ENCODE assay signal across 20 cellular contexts in the genomic region with DNA sequence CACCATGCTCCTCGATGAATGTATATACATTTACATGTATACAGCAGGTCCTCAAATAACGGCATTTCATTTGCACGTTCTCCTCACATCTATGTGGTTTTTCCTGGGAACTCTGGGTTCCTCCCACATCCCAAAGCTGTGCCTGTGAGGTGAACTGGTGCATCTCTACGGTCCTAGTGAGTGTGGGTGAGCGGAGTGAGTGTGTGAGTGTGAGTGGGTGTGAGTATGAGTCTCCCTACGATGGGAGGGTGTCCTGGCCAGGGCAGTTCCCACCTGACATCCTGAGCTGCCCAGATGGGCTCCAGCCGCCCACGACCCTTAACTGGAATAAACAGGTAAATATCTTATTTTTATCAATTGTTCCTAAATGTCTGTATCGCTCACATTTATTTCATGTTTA. TPM values are rescaled to one million over a fixed set of nuclear protein-coding genes. Genes with fewer than 3 reads are reported as not detected.
DNase-seq lines count a peak whose midpoint lies in the region; ATAC-seq, FAIRE-seq and TF ChIP-seq lines count a peak whose summit lies in the region.
"Had no signal": no experiment of that assay in that cellular context is flagged by ENCODE, and none has a peak within 500 bp of the region (broad histone marks: within the 10 kb centered on the region; RNA-seq: fewer than 3 reads in every experiment).

No MANE protein-coding gene starts in this region.

- no peak overlapping the region for H3K4me3 Mint-ChIP-seq in Calu3 (ENCODE audit: low read depth, unreplicated experiment)
- H3K4me3 Mint-ChIP-seq: B cell; CD4-positive, CD25-positive, alpha-beta regulatory T cell; CD8-positive, alpha-beta T cell had no signal

- no peak overlapping the region for H2AFZ ChIP-seq in DND-41 (ENCODE audit: low read depth, low read length)

- H3K4me1 ChIP-seq in DND-41 (ENCODE audit: insufficient read depth, low read length) (peaks cover 21% of the 10 kb centered on the region), HEK293 (ENCODE audit: control insufficient read depth, insufficient read depth, low read length) (no peaks in the 10 kb centered on the region), gastrocnemius medialis (peaks cover 15 to 16% of the 10 kb centered on the region in 2 donors)
- H3K4me1 ChIP-seq: Caco-2 had no signal

- no peak overlapping the region for H3K27ac Mint-ChIP-seq in Calu3 (ENCODE audit: unreplicated experiment)
- H3K27ac Mint-ChIP-seq: B cell; CD4-positive, CD25-positive, alpha-beta regulatory T cell; CD8-positive, alpha-beta T cell had no signal

- no peak overlapping the region for H3K9ac ChIP-seq in DND-41 (ENCODE audit: low read depth, low read length)
- H3K9ac ChIP-seq: BLaER1 had no signal

- no peaks in the 10 kb centered on the region for H3K9me3 Mint-ChIP-seq in Calu3 (ENCODE audit: low read depth, unreplicated experiment)
- H3K9me3 Mint-ChIP-seq: CD4-positive, CD25-positive, alpha-beta regulatory T cell; CD8-positive, alpha-beta T cell had no signal

- H3K36me3 ChIP-seq in DND-41 (ENCODE audit: insufficient read depth, low read length) (no peaks in the 10 kb centered on the region), HEK293 (ENCODE audit: control insufficient read depth in 2 of 2, insufficient read depth in 1 of 2, low read length in 2 of 2) (peaks cover 0 to 44% of the 10 kb centered on the region in 2 experiments; a peak in 1 of 3 replicates), bronchial epithelial cell (ENCODE audit: control insufficient read depth, insufficient read depth, low read length) (peaks cover 17% of the 10 kb centered on the region), gastrocnemius medialis (peaks cover 5 to 97% of the 10 kb centered on the region in 2 donors)

- no peaks in the 10 kb centered on the region for H3K79me2 ChIP-seq in DND-41 (ENCODE audit: insufficient read depth, low read length)

- peaks cover 2% of the 10 kb centered on the region for H3K27me3 ChIP-seq in DND-41 (ENCODE audit: insufficient read depth, low read length, poor library complexity)
- no peaks in the 10 kb centered on the region for H3K27me3 ChIP-seq in bronchial epithelial cell (ENCODE audit: control insufficient read depth, insufficient read depth, low read length)
- no peaks in the 10 kb centered on the region for H3K27me3 ChIP-seq in gastrocnemius medialis
- H3K27me3 ChIP-seq: BLaER1 had no signal

- no peak for TF ChIP-seq CTCF in DND-41 (IDR thresholded peaks at IDR 0.05; ENCODE audit: borderline replicate concordance, extremely low read depth, low read length, poor library complexity, severe bottlenecking)
- no peak for TF ChIP-seq CTCF in HEK293 (tag by site-specific recombination; IDR thresholded peaks at IDR 0.05)
- TF ChIP-seq CTCF in bronchial epithelial cell (IDR thresholded peaks at IDR 0.05; ENCODE audit: insufficient read depth, low read length, severe bottlenecking) = no peak
- TF ChIP-seq CTCF in gastrocnemius medialis (IDR thresholded peaks at IDR 0.05 in 4 of 5, conservative IDR thresholded peaks at IDR 0.05 in 1 of 5) = no peak
- no peak for TF ChIP-seq CTCF in Calu3 (IDR thresholded peaks at IDR 0.05; ENCODE audit: unreplicated experiment)

- H3K27me3 Mint-ChIP-seq in Calu3 (ENCODE audit: unreplicated experiment) = no peaks in the 10 kb centered on the region
- H3K27me3 Mint-ChIP-seq: B cell; CD4-positive, CD25-positive, alpha-beta regulatory T cell had no signal

- peak; percentile 39 for DNase-seq in DND-41
- no peak for DNase-seq in bronchial epithelial cell (ENCODE audit: low read depth)
- DNase-seq in gastrocnemius medialis = no peak
- DNase-seq in mesenteric fat pad (ENCODE audit: low spot score) = no peak
- no peak for DNase-seq in Calu3
- DNase-seq: Caco-2; CD4-positive, CD25-positive, alpha-beta regulatory T cell; CD8-positive, alpha-beta T cell; DMS153; EL; GDM1; GOT3; H7; HCEC 1CT had no signal

- no peaks in the 10 kb centered on the region for H3K9me3 ChIP-seq in DND-41 (ENCODE audit: insufficient read depth, low read length, severe bottlenecking)
- no peaks in the 10 kb centered on the region for H3K9me3 ChIP-seq in HEK293 (ENCODE audit: control insufficient read depth, insufficient read depth, low read depth, low read length)
- no peaks in the 10 kb centered on the region for H3K9me3 ChIP-seq in gastrocnemius medialis
- H3K9me3 ChIP-seq: BLaER1, Caco-2 had no signal

- TF ChIP-seq POLR2A in gastrocnemius medialis (IDR thresholded peaks at IDR 0.05) = no peak

- 0 out of 2 replicates have a peak, but pooled peaks cover 1% of the 10 kb centered on the region for H4K20me1 ChIP-seq in DND-41 (ENCODE audit: insufficient read depth, low read length)

- peak; percentile 70 for FAIRE-seq in bronchial epithelial cell (lab: Jason Lieb, UNC)
- FAIRE-seq: D721Med, GM12878 had no signal

- intact Hi-C loops in gastrocnemius medialis (cut with DNase I; ENCODE audit: low total_unique reads) = loop anchor here (2.0 kb wide), 1 partner anchor 17 kb away; no protein-coding TSS in a partner anchor
- intact Hi-C loops in Calu3 (cut with micrococcal nuclease; ENCODE audit: unreplicated experiment) = no loop called here

- CTCF ChIA-PET in HEK293 (lab: Yijun Ruan, JAX) (no interaction called here), Calu3 (lab: Charles Lee) (no interaction called here)

- H3K27ac ChIP-seq in DND-41 (ENCODE audit: low read length) = no peak overlapping the region
- H3K27ac ChIP-seq in HEK293 (ENCODE audit: extremely low read depth, low read depth, low read length) = no peak overlapping the region
- peak overlapping the region; percentile 37 to 100 (median 98) for H3K27ac ChIP-seq in gastrocnemius medialis
- H3K27ac ChIP-seq: BLaER1, C4-2B had no signal

- ATAC-seq in DND-41 (ENCODE audit: insufficient read depth, low read depth) (peak; percentile 66), gastrocnemius medialis (no peak)
- ATAC-seq: CD8-positive, alpha-beta T cell; GM12878 had no signal

- no TSS peak for BruUV-seq in Calu3 (replicated peaks; lab: Mats Ljungman, UMichigan)

- POLR2A ChIA-PET in HEK293 (lab: Yijun Ruan, JAX) = no interaction called here

- H3K36me3 Mint-ChIP-seq in Calu3 (ENCODE audit: insufficient read depth, unreplicated experiment) = no peaks in the 10 kb centered on the region

- peak overlapping the region; percentile 37; the same call in 1 of the 2 replicates for H3K4me2 ChIP-seq in DND-41 (ENCODE audit: insufficient read depth, low read length)
- H3K4me2 ChIP-seq: BLaER1 had no signal

- H3K4me3 ChIP-seq in DND-41 (ENCODE audit: low read depth in 1 of 2, low read length in 2 of 2) = no peak overlapping the region
- no peak overlapping the region for H3K4me3 ChIP-seq in HEK293 (ENCODE audit: low read depth, low read length)
- H3K4me3 ChIP-seq in bronchial epithelial cell (ENCODE audit: low read depth, low read length) = no peak overlapping the region
- H3K4me3 ChIP-seq in gastrocnemius medialis = no peak overlapping the region
- H3K4me3 ChIP-seq: BLaER1, GM12878 had no signal

- no peaks in the 10 kb centered on the region for H3K4me1 Mint-ChIP-seq in Calu3 (ENCODE audit: low read depth, unreplicated experiment)

- in situ Hi-C loops in gastrocnemius medialis (cut with MboI; ENCODE audit: low sequenced_read_pairs in 4 of 4) = no loop called here

TF ChIP-seq in HEK293, 187 proteins besides CTCF, POLR2A, EP300 and RAD21:
- TF ChIP-seq GLI4 (tag by site-specific recombination; IDR thresholded peaks at IDR 0.05) (no peak), EGR2 (tag by site-specific recombination; IDR thresholded peaks at IDR 0.05; ENCODE audit: low read depth) (peak; percentile 69), ZFHX2 (tag by site-specific recombination; conservative IDR thresholded peaks at IDR 0.05) (peak; percentile 60)

RNA-seq across cellular contexts. Expression of a gene that starts 40.0 kb away (rescaled TPM):
- total RNA-seq in bronchial epithelial cell = 60.3 and 97.9 TPM in 2 replicates
- total RNA-seq in gastrocnemius medialis = 1,000 to 10,000 TPM in 3 of 4 donors, 100 to 1,000 TPM in 1; 591 to 2,181 (median 1,316) TPM
- 1,386 TPM for total RNA-seq in mesenteric fat pad
- total RNA-seq in Calu3 (2022) = 19.1 and 31.9 TPM in 2 replicates

RNA-seq across cellular contexts. Expression of a gene that starts 51.9 kb away (rescaled TPM):
- 1.9 and 2.1 TPM in 2 replicates for total RNA-seq in bronchial epithelial cell
- total RNA-seq in gastrocnemius medialis = 1 to 10 TPM in 2 of 4 donors, under 1 TPM in 1, not detected in 1; 0.75 to 2.7 (median 2.2) TPM
- 3.0 TPM for total RNA-seq in mesenteric fat pad
- total RNA-seq in Calu3 (2022) = 61.3 and 79.2 TPM in 2 replicates

Comparison
In these comparisons a context has a peak if more than half of its experiments do, and no peak if none do; other contexts are left out.
1. H3K27ac ChIP-seq: peak in gastrocnemius medialis (4 of 4); none in DND-41 (single experiment) and HEK293 (single experiment).
2. RNA of a gene that starts 51.9 kb away (total RNA-seq): 61.3 to 79.2 TPM in Calu3; 3.0 TPM in mesenteric fat pad (single experiment), 0.75 to 2.7 TPM in gastrocnemius medialis and 1.9 to 2.1 TPM in bronchial epithelial cell; every median in the first group is over 10 times any median in the second.